28 cellular contexts compared by ENCODE assay signal in the genomic region with DNA sequence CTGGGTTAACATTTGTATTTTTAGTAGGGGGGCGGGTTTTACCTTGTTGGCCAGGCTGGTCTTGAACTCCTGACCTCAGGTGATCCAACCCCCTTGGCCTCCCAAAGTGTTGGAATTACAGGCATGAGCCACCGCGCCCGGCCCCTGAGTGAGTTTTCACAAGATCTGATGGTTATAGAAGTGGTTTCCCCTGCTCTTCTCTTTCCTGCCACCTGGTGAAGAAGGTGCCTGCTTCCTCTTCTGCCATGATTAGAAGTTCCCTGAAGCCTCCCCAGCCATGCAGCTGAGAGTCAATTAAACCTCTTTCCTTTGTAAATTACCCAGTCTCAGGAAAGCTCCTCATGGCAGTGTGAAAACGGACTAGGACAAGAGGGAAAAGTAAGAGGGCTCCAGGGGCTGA.
"Had no signal": no experiment of that assay in that cellular context is flagged by ENCODE, and none has a peak within 500 bp of the region (broad histone marks: within the 10 kb centered on the region; RNA-seq: fewer than 3 reads in every experiment).

No MANE protein-coding gene starts in this region.

- ATAC-seq: activated CD8-positive, alpha-beta T cell treated with anti-CD3 and anti-CD28 coated beads for 36 hours; activated T-cell treated with anti-CD3 and anti-CD28 coated beads, Interleukin-2, amount 50 U/mL, for 72 hours; activated T-helper 17 cell treated with anti-CD3 and anti-CD28 coated beads, Interleukin-2, amount 50 U/mL, for 72 hours; PC-3 had no signal

- H3K9me3 Mint-ChIP-seq: activated CD4-positive, alpha-beta T cell treated with anti-CD3 and anti-CD28 coated beads, Interleukin-2, amount 10 ng/mL, durations not matched to agents 24 days and 14 days; activated CD8-positive, alpha-beta T cell treated with anti-CD3 and anti-CD28 coated beads for 36 hours; activated naive CD8-positive, alpha-beta T cell treated with anti-CD3 and anti-CD28 coated beads for 36 hours; activated T-cell treated with anti-CD3 and anti-CD28 coated beads, Interleukin-2, amount 50 U/mL, for 72 hours; activated T-helper 17 cell treated with anti-CD3 and anti-CD28 coated beads, Interleukin-2, amount 50 U/mL, for 72 hours had no signal

- H3K4me1 Mint-ChIP-seq: activated CD4-positive, alpha-beta T cell treated with anti-CD3 and anti-CD28 coated beads, Interleukin-2, amount 10 ng/mL, durations not matched to agents 24 days and 14 days had no signal

- H3K4me3 Mint-ChIP-seq: activated CD4-positive, alpha-beta T cell treated with anti-CD3 and anti-CD28 coated beads, Interleukin-2, amount 10 ng/mL, durations not matched to agents 24 days and 14 days; activated CD8-positive, alpha-beta T cell treated with anti-CD3 and anti-CD28 coated beads for 36 hours; activated naive CD8-positive, alpha-beta T cell treated with anti-CD3 and anti-CD28 coated beads for 36 hours; activated T-cell treated with anti-CD3 and anti-CD28 coated beads, Interleukin-2, amount 50 U/mL, for 72 hours; activated T-helper 17 cell treated with anti-CD3 and anti-CD28 coated beads, Interleukin-2, amount 50 U/mL, for 72 hours had no signal

- H3K36me3 Mint-ChIP-seq: activated naive CD8-positive, alpha-beta T cell treated with anti-CD3 and anti-CD28 coated beads for 36 hours had no signal

- H3K27me3 ChIP-seq: ascending aorta had no signal

- FAIRE-seq: bronchial epithelial cell, RCC 7860 had no signal

- H3K27ac ChIP-seq: ascending aorta, WERI-Rb-1 had no signal

- H3K36me3 ChIP-seq: ascending aorta, WERI-Rb-1 had no signal

- H3K4me3 ChIP-seq: ascending aorta had no signal

- H3K27me3 Mint-ChIP-seq: activated CD4-positive, alpha-beta T cell treated with anti-CD3 and anti-CD28 coated beads, Interleukin-2, amount 10 ng/mL, durations not matched to agents 24 days and 14 days; activated T-helper 17 cell treated with anti-CD3 and anti-CD28 coated beads, Interleukin-2, amount 50 U/mL, for 72 hours had no signal

- H3K9me3 ChIP-seq: ascending aorta had no signal

- H3K27ac Mint-ChIP-seq: activated CD4-positive, alpha-beta T cell treated with anti-CD3 and anti-CD28 coated beads, Interleukin-2, amount 10 ng/mL, durations not matched to agents 24 days and 14 days; activated CD8-positive, alpha-beta T cell treated with anti-CD3 and anti-CD28 coated beads for 36 hours; activated naive CD8-positive, alpha-beta T cell treated with anti-CD3 and anti-CD28 coated beads for 36 hours; activated T-cell treated with anti-CD3 and anti-CD28 coated beads, Interleukin-2, amount 50 U/mL, for 72 hours; activated T-helper 17 cell treated with anti-CD3 and anti-CD28 coated beads, Interleukin-2, amount 50 U/mL, for 72 hours had no signal

- DNase-seq: activated CD4-positive, alpha-beta T cell treated with anti-CD3 and anti-CD28 coated beads, Interleukin-2, amount 10 ng/mL, durations not matched to agents 24 days and 14 days; activated CD4-positive, alpha-beta T cell treated with anti-CD3 and anti-CD28 coated beads, Interleukin-2, amount 50 U/mL, for 4 hours; activated CD8-positive, alpha-beta T cell treated with anti-CD3 and anti-CD28 coated beads for 36 hours; activated effector memory CD4-positive, alpha-beta T cell treated with anti-CD3 and anti-CD28 coated beads, Interleukin-2, amount 50 U/mL, for 16 hours; activated naive CD4-positive, alpha-beta T cell; activated naive CD4-positive, alpha-beta T cell treated with anti-CD3 and anti-CD28 coated beads, Interleukin-2, amount 50 U/mL, for 16 hours; activated naive CD8-positive, alpha-beta T cell treated with anti-CD3 and anti-CD28 coated beads for 36 hours; activated T-cell treated with anti-CD3 and anti-CD28 coated beads, Interleukin-2, amount 50 U/mL, for 1 hour; activated T-cell treated with anti-CD3 and anti-CD28 coated beads, Interleukin-2, amount 50 U/mL, for 72 hours; amniotic stem cell; caudate nucleus; cerebellar nuclear complex; NCI-H1417 treated with DMSO at 0.1 percent for 48 hours; NCI-H187 treated with DMSO at 0.1 percent for 48 hours; NCI-H2081; NCI-H2171 treated with DMSO at 0.1 percent for 48 hours; NCI-H2227 treated with DMSO at 0.1 percent for 48 hours; NCI-H446; NCI-H510A treated with DMSO at 0.1 percent for 48 hours; NCI-H82; PC-3; Right ventricle myocardium superior; T1000; WERI-Rb-1 had no signal
